In genomic region chr16:58638148-58639036, GRCh38 we compare ENCODE assay signal across 9 cellular contexts. TPM values are rescaled to one million over a fixed set of nuclear protein-coding genes. Genes with fewer than 3 reads are reported as not detected.
DNase-seq lines count a peak whose midpoint lies in the region; ATAC-seq, FAIRE-seq and TF ChIP-seq lines count a peak whose summit lies in the region.
"Had no signal": no experiment of that assay in that cellular context is flagged by ENCODE, and none has a peak within 500 bp of the region (broad histone marks: within the 10 kb centered on the region; RNA-seq: fewer than 3 reads in every experiment).

No MANE protein-coding gene starts in this region.

- WGBS in K562 (ENCODE audit: insufficient coverage, low coverage, missing lambda C conversion rate) = 3% methylated on average over 8 of the region's 8 CpGs

- peak; percentile 67 for TF ChIP-seq CTCF in AG04450 (IDR thresholded peaks at IDR 0.05; ENCODE audit: low read depth, low read length)
- peak; percentile 49 to 64 (median 56); a peak in 5 of 6 replicates for TF ChIP-seq CTCF in K562 (IDR thresholded peaks at IDR 0.05 in 2 of 3, conservative IDR thresholded peaks at IDR 0.05 in 1 of 3; ENCODE audit: insufficient read depth in 2 of 3, low read depth in 1 of 3, low read length in 3 of 3)

- H4K20me1 ChIP-seq in K562 (replicated peaks; ENCODE audit: control insufficient read depth, insufficient read depth, low read length) = no peaks in the 10 kb centered on the region

- TF ChIP-seq RAD21 in K562 (CRISPR knock-in tag; conservative IDR thresholded peaks at IDR 0.05 in 1 of 2, IDR thresholded peaks at IDR 0.05 in 1 of 2) = peak; percentile 38 to 67; a peak in 3 of 4 replicates

- no peak for TF ChIP-seq POLR2A in K562 (conservative IDR thresholded peaks at IDR 0.05)

- no peaks in the 10 kb centered on the region; a peak in 1 of 5 replicates for H3K4me1 ChIP-seq in K562 (replicated peaks in 1 of 2; ENCODE audit: control insufficient read depth in 2 of 2, insufficient read depth in 2 of 2, low read length in 2 of 2)

- no peak overlapping the region for H3K4me2 ChIP-seq in K562 (ENCODE audit: insufficient read depth, low read length)

- peak; percentile 83 for DNase-seq in AG04450 (ENCODE audit: low read depth, low spot score)
- DNase-seq in HS-27A (ENCODE audit: low read depth) = peak; percentile 78
- DNase-seq in K562 (ENCODE audit: extremely low read depth in 1 of 4, low spot score in 3 of 4) = peak in 3 of 4 experiments; percentile 30 to 60 (median 37)
- DNase-seq in kidney tubule cell (ENCODE audit: low spot score) = peak; percentile 81
- DNase-seq in cerebellar nuclear complex (lab: John Stamatoyannopoulos, UW) = no peak
- no peak for DNase-seq in NCI-H1092 (lab: John Stamatoyannopoulos, UW)
- no peak for DNase-seq in GM19240 (ENCODE audit: insufficient read length, low spot score)
- DNase-seq: activated naive CD8-positive, alpha-beta T cell treated with anti-CD3 and anti-CD28 coated beads, Interleukin-2, amount 10 ng/mL, durations not matched to agents 7 days and 5 days had no signal

- no peak for TF ChIP-seq EP300 in K562 (IDR thresholded peaks at IDR 0.05; ENCODE audit: low read length)

- H3K9me3 ChIP-seq in AG04450 (ENCODE audit: control insufficient read depth, insufficient read depth, low read length) (no peaks in the 10 kb centered on the region), K562 (replicated peaks; ENCODE audit: control insufficient read depth, insufficient read depth, low read depth, low read length) (no peaks in the 10 kb centered on the region)

- no peaks in the 10 kb centered on the region for H3K36me3 ChIP-seq in K562 (ENCODE audit: control insufficient read depth, insufficient read depth, low read length)

- no peak overlapping the region for H3K9ac ChIP-seq in K562 (ENCODE audit: insufficient read depth in 1 of 2, low read depth in 2 of 2, low read length in 2 of 2)

- H3K4me3 ChIP-seq in AG04450 (ENCODE audit: low read depth, low read length) (no peak overlapping the region), K562 (no peak overlapping the region)

- CTCF ChIA-PET in AG04450 (lab: Charles Lee) = no interaction called here
- CTCF ChIA-PET in K562 (lab: Yijun Ruan, JAX; ENCODE audit: low intra/inter-chr PET ratio) = interaction anchor here (0.7 to 2.1 kb wide), 2 partner anchors 50 to 126 kb away, joined by 3 to 15 read pairs; no protein-coding TSS in a partner anchor

- H3K79me2 ChIP-seq in K562 (ENCODE audit: control insufficient read depth, insufficient read depth, low read length) = no peaks in the 10 kb centered on the region

- H3K27me3 ChIP-seq in AG04450 (ENCODE audit: control insufficient read depth, insufficient read depth, low read length) (no peaks in the 10 kb centered on the region), K562 (ENCODE audit: control insufficient read depth in 2 of 2, insufficient read depth in 2 of 2, low read length in 2 of 2) (no peaks in the 10 kb centered on the region; a peak in 1 of 5 replicates)

- BruUV-seq in K562 (replicated peaks; lab: Mats Ljungman, UMichigan) = no TSS peak

- H2AFZ ChIP-seq in K562 (ENCODE audit: low read depth, low read length) = no peak overlapping the region

- H3K9me1 ChIP-seq in K562 (ENCODE audit: control insufficient read depth, insufficient read depth, low read length) = no peaks in the 10 kb centered on the region

- peak; percentile 70 for FAIRE-seq in K562 (lab: Jason Lieb, UNC)

- ATAC-seq in K562 (peak; percentile 92), GM19467 (IDR thresholded peaks at IDR 0.05; ENCODE audit: unreplicated experiment) (no peak)

- H3K27ac ChIP-seq in AG04450 (ENCODE audit: low read depth, low read length) (no peak overlapping the region), K562 (ENCODE audit: extremely low read depth, low read depth, low read length) (no peak overlapping the region)

- POLR2A ChIA-PET in AG04450 (lab: Yijun Ruan, JAX) = interaction anchor here (0.6 kb wide), 1 partner anchor 627 kb away, joined by 3 read pairs; no protein-coding TSS in a partner anchor
- POLR2A ChIA-PET in K562 (lab: Yijun Ruan, JAX) = interaction anchor here (0.6 to 0.7 kb wide), 2 partner anchors 228 to 1274 kb away, joined by 3 read pairs; no protein-coding TSS in a partner anchor

- intact Hi-C loops in K562 (cut with micrococcal nuclease) = no loop called here

- in situ Hi-C loops in K562 (cut with MboI) = no loop called here

TF ChIP-seq in K562, 482 proteins besides CTCF, POLR2A, EP300 and RAD21 (continues in another document):
- TF ChIP-seq JUN (IDR thresholded peaks at IDR 0.05; ENCODE audit: borderline replicate concordance, low read depth, low read length) (peak; percentile 57; the same call in 1 of the 2 replicates), JUN (CRISPR knock-in tag; IDR thresholded peaks at IDR 0.05; ENCODE audit: borderline replicate concordance) (no peak), JUND (IDR thresholded peaks at IDR 0.05; ENCODE audit: borderline replicate concordance, low read depth, low read length) (peak; percentile 70), JUND (tag; IDR thresholded peaks at IDR 0.05; ENCODE audit: borderline replicate concordance, low read depth, low read length) (no peak; the same call in 2 of the 3 replicates), HNRNPUL1 (IDR thresholded peaks at IDR 0.05; ENCODE audit: low read length) (no peak), NFRKB (IDR thresholded peaks at IDR 0.05; ENCODE audit: low read depth) (no peak), CBX3 (IDR thresholded peaks at IDR 0.05; ENCODE audit: borderline replicate concordance in 1 of 2, low read length in 2 of 2) (no peak), XRCC5 (IDR thresholded peaks at IDR 0.05; ENCODE audit: low read depth, low read length) (no peak), KDM1A (IDR thresholded peaks at IDR 0.05) (peak; percentile 54 to 63), SIRT6 (IDR thresholded peaks at IDR 0.05; ENCODE audit: low read depth, low read length) (no peak), FOXK2 (conservative IDR thresholded peaks at IDR 0.05 in 1 of 2, IDR thresholded peaks at IDR 0.05 in 1 of 2; ENCODE audit: low read depth in 2 of 2) (no peak), PHF21A (IDR thresholded peaks at IDR 0.05; ENCODE audit: borderline replicate concordance, low read depth) (peak; percentile 54; the same call in 1 of the 2 replicates), HMG20B (CRISPR knock-in tag; IDR thresholded peaks at IDR 0.05) (no peak)
- TF ChIP-seq, protein P1, sequence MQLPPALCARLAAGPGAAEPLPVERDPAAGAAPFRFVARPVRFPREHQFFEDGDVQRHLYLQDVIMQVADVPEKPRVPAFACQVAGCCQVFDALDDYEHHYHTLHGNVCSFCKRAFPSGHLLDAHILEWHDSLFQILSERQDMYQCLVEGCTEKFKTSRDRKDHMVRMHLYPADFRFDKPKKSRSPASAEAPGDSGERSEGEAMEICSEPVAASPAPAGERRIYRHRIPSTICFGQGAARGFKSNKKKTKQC (CRISPR knock-in tag; IDR thresholded peaks at IDR 0.05) = no peak

RNA-seq across cellular contexts. Expression of gene CNOT1, which starts 8.8 kb away (rescaled TPM):
- polyA plus RNA-seq in AG04450 (2011; rRNA removed) (151 and 195 TPM in 2 replicates), K562 (2011; rRNA removed) (215 and 229 TPM in 2 replicates), K562 (2014; fragmentation: Illumina TruSeq; extraction: Trizol) (251 and 269 TPM in 2 replicates), K562 (2014; fragmentation: Nextera tagmentation; extraction: Ambion mirVana) (100 to 1,000 TPM; 142 to 164 TPM), K562 (2014; rRNA removed) (110 and 160 TPM in 2 replicates)
- polyA minus RNA-seq in AG04450 (2011; rRNA and poly(A)+ RNA removed) = 672 and 771 TPM in 2 replicates
- total RNA-seq in K562 (2011; cell fraction: chromatin; rRNA removed; ENCODE audit: low replicate concordance) = 419 and 726 TPM in 2 replicates
- total RNA-seq in K562 (2011; cell fraction: nucleolus; rRNA removed) = 195 and 280 TPM in 2 replicates
- total RNA-seq in K562 (2011; cell fraction: nucleoplasm; rRNA removed) = 289 and 307 TPM in 2 replicates
- total RNA-seq in K562 (2014; rRNA removed) (160 and 215 TPM in 2 replicates), K562 (2014; rRNA removed; fragmentation: Illumina TruSeq; extraction: Trizol) (220 and 225 TPM in 2 replicates), K562 (2015; rRNA removed; fragmentation: Illumina TruSeq; extraction: Trizol) (270 and 271 TPM in 2 replicates), K562 (2021) (207 and 239 TPM in 2 replicates)
- 232 and 285 TPM in 2 replicates for polyA plus RNA-seq in K562 (2011; cell fraction: cytosol; rRNA removed)
- polyA plus RNA-seq in K562 (2011; cell fraction: nucleus; rRNA removed) = 297 and 353 TPM in 2 replicates
- polyA plus RNA-seq in K562 (2012) = 171 and 190 TPM in 2 replicates
- polyA minus RNA-seq in K562 (2011; rRNA and poly(A)+ RNA removed) = 751 and 918 TPM in 2 replicates
- 279 and 319 TPM in 2 replicates for polyA minus RNA-seq in K562 (2011; cell fraction: cytosol; rRNA and poly(A)+ RNA removed)
- polyA minus RNA-seq in K562 (2011; cell fraction: nucleus; rRNA and poly(A)+ RNA removed) = 150 and 218 TPM in 2 replicates

RNA-seq across cellular contexts. Expression of gene SLC38A7, which starts 46.2 kb away (rescaled TPM):
- 11.7 and 15.0 TPM in 2 replicates for polyA plus RNA-seq in AG04450 (2011; rRNA removed)
- polyA minus RNA-seq in AG04450 (2011; rRNA and poly(A)+ RNA removed) = 34.1 and 46.9 TPM in 2 replicates
- 23.4 and 60.6 TPM in 2 replicates for total RNA-seq in K562 (2011; cell fraction: chromatin; rRNA removed; ENCODE audit: low replicate concordance)
- total RNA-seq in K562 (2011; cell fraction: nucleolus; rRNA removed) = 35.5 and 38.3 TPM in 2 replicates
- total RNA-seq in K562 (2011; cell fraction: nucleoplasm; rRNA removed) = 33.8 and 36.0 TPM in 2 replicates
- 5.8 and 6.5 TPM in 2 replicates for total RNA-seq in K562 (2014; rRNA removed)
- total RNA-seq in K562 (2014; rRNA removed; fragmentation: Illumina TruSeq; extraction: Trizol) = 4.7 and 5.9 TPM in 2 replicates
- total RNA-seq in K562 (2015; rRNA removed; fragmentation: Illumina TruSeq; extraction: Trizol) = 7.2 and 7.5 TPM in 2 replicates
- total RNA-seq in K562 (2021) = 9.8 and 12.2 TPM in 2 replicates
- polyA plus RNA-seq in K562 (2011; rRNA removed) = 5.5 and 5.7 TPM in 2 replicates
- polyA plus RNA-seq in K562 (2011; cell fraction: cytosol; rRNA removed) = 5.0 and 9.4 TPM in 2 replicates
- 5.5 and 14.4 TPM in 2 replicates for polyA plus RNA-seq in K562 (2011; cell fraction: nucleus; rRNA removed)
- polyA plus RNA-seq in K562 (2012) = 8.2 and 9.9 TPM in 2 replicates
- polyA plus RNA-seq in K562 (2014; fragmentation: Illumina TruSeq; extraction: Trizol) = 7.8 and 8.1 TPM in 2 replicates
- 1 to 10 TPM; 2.7 to 2.8 TPM for polyA plus RNA-seq in K562 (2014; fragmentation: Nextera tagmentation; extraction: Ambion mirVana)
- 7.2 and 10.4 TPM in 2 replicates for polyA plus RNA-seq in K562 (2014; rRNA removed)
- polyA minus RNA-seq in K562 (2011; rRNA and poly(A)+ RNA removed) = 8.9 and 13.4 TPM in 2 replicates
- 3.5 and 6.9 TPM in 2 replicates for polyA minus RNA-seq in K562 (2011; cell fraction: cytosol; rRNA and poly(A)+ RNA removed)
- 14.9 and 20.9 TPM in 2 replicates for polyA minus RNA-seq in K562 (2011; cell fraction: nucleus; rRNA and poly(A)+ RNA removed)

Comparison
In these comparisons a context has a peak if more than half of its experiments do, and no peak if none do; other contexts are left out.
1. DNase-seq: peak in AG04450 (single experiment), HS-27A (single experiment), K562 (3 of 4) and kidney tubule cell (single experiment); none in cerebellar nuclear complex (0 of 2), NCI-H1092 (single experiment) and GM19240 (single experiment).